7 cellular contexts compared by ENCODE assay signal in the genomic region with DNA sequence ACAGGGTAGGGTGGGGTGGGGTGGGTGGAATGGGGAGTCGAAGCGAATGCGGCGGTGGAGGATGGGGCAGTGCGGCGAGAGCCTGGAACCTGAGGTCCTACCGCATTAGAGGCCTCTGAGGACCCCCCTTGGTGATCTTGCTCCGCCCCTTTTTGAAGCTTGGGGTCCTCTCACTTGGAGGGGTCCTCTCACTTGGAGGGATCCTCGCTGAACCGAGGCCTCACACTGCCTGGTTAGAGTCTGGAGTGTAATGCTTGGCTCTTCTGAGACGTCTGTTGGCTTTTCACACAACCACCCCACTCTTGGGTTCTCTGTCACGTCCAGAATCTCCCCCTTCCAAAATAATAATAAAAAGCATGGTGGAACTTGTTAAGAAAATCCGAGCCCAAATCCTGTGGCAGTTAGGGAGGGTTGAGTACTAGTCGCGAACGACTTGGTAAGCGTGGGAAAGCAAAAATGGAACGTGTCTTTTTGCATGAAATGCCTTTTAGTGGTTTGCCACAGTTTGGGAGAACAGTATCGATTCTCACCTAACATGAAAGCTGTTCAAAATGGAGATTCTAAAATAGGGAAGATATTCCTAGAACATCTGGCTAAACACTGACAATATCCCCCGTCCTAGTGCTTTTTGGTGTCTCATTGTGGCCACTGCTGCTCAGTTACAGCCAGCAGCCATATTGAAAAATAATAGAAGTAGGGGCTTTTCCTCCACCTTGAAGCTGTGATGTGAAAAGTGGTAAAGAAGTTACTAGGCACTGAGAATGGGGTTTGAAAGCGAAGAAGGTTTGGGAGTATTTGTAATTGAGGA. TPM values are rescaled to one million over a fixed set of nuclear protein-coding genes. Genes with fewer than 3 reads are reported as not detected.
DNase-seq lines count a peak whose midpoint lies in the region; ATAC-seq and TF ChIP-seq lines count a peak whose summit lies in the region.

No MANE protein-coding gene starts in this region.

- H3K4me3 ChIP-seq in NB4 (ENCODE audit: low read depth, low read length): peak overlapping the region; percentile 99

- H3K4me3 Mint-ChIP-seq in naive thymus-derived CD8-positive, alpha-beta T cell: peak overlapping the region; percentile 97 to 100 (median 99)

- no peak for TF ChIP-seq POLR2A in NB4 (IDR thresholded peaks at IDR 0.05; ENCODE audit: extremely low read depth, insufficient read length)

- no peak for DNase-seq in NB4 (ENCODE audit: low read depth)
- DNase-seq in naive thymus-derived CD8-positive, alpha-beta T cell: peak in 1 of 10 donors; percentile 7
- DNase-seq in left colon: no peak
- no peak for DNase-seq in DMS153 treated with DMSO at 0.1 percent for 48 hours (lab: John Stamatoyannopoulos, UW; ENCODE audit: unreplicated experiment)
- DNase-seq in C1 segment of cervical spinal cord (lab: John Stamatoyannopoulos, UW): no peak

- H3K27ac ChIP-seq in cingulate gyrus (ENCODE audit: low read depth, low read length): peak overlapping the region; percentile 93

- H3K4me1 Mint-ChIP-seq in naive thymus-derived CD8-positive, alpha-beta T cell: peaks cover 12 to 39% (median 32%) of the 10 kb centered on the region in 4 donors

- H3K36me3 Mint-ChIP-seq in naive thymus-derived CD8-positive, alpha-beta T cell: peaks cover 0 to 27% (median 2%) of the 10 kb centered on the region in 3 donors

- ATAC-seq in GM18519 (IDR thresholded peaks at IDR 0.05; ENCODE audit: low FRiP score, unreplicated experiment) (peak; percentile 6), left colon (no peak)
- peak; percentile 0 to 6 for ATAC-seq in naive thymus-derived CD8-positive, alpha-beta T cell

- no peak for TF ChIP-seq CTCF in NB4 (IDR thresholded peaks at IDR 0.05; ENCODE audit: low read depth, low read length)

- POLR2A ChIA-PET in naive thymus-derived CD8-positive, alpha-beta T cell (lab: Charles Lee): interaction anchor here (0.6 to 5.9 kb wide), 29 partner anchors 8 to 1351 kb away, joined by 3 to 142 read pairs (median 4); a partner anchor contains a TSS

- H3K27me3 Mint-ChIP-seq in naive thymus-derived CD8-positive, alpha-beta T cell: peaks cover 0 to 2% (median 0%) of the 10 kb centered on the region in 5 donors

- peak overlapping the region; percentile 98 to 100 (median 99) for H3K27ac Mint-ChIP-seq in naive thymus-derived CD8-positive, alpha-beta T cell

- H3K9me3 Mint-ChIP-seq in naive thymus-derived CD8-positive, alpha-beta T cell: no peaks in the 10 kb centered on the region

- intact Hi-C loops in left colon (cut with DNase I, micrococcal nuclease): loop anchor here (5.0 to 10.0 kb wide), 2 partner anchors 140 to 143 kb away; a partner anchor contains a TSS

RNA-seq across cellular contexts. Expression of a gene that starts 0.8 kb away (rescaled TPM):
- 10 to 100 TPM; 37.0 to 37.5 TPM for total RNA-seq in naive thymus-derived CD8-positive, alpha-beta T cell
- polyA plus RNA-seq in naive thymus-derived CD8-positive, alpha-beta T cell: 100 to 1,000 TPM; 134 to 152 (median 148) TPM
- 10 to 100 TPM; 34.8 to 39.0 TPM for total RNA-seq in left colon
